In genomic region chr17:81094224-81094743, GRCh38 we compare ENCODE assay signal across 8 cellular contexts. TPM values are rescaled to one million over a fixed set of nuclear protein-coding genes. Genes with fewer than 3 reads are reported as not detected.
DNase-seq lines count a peak whose midpoint lies in the region; ATAC-seq, FAIRE-seq and TF ChIP-seq lines count a peak whose summit lies in the region.
"Had no signal": no experiment of that assay in that cellular context is flagged by ENCODE, and none has a peak within 500 bp of the region (broad histone marks: within the 10 kb centered on the region; RNA-seq: fewer than 3 reads in every experiment).

No MANE protein-coding gene starts in this region.

- peaks cover 46% of the 10 kb centered on the region for H3K4me1 Mint-ChIP-seq in activated CD4-positive, alpha-beta memory T cell treated with anti-CD3 and anti-CD28 coated beads for 36 hours (ENCODE audit: low read depth)
- H3K4me1 Mint-ChIP-seq in stimulated activated memory B cell treated with anti-CD40 and anti-IgM and Interleukin-4, amounts not matched to agents 10 μg/mL and 1 μg/mL and 100 μg/mL, for 72 hours: peaks cover 37% of the 10 kb centered on the region

- no peaks in the 10 kb centered on the region for H3K9me3 Mint-ChIP-seq in activated CD4-positive, alpha-beta memory T cell treated with anti-CD3 and anti-CD28 coated beads for 36 hours
- H3K9me3 Mint-ChIP-seq in stimulated activated memory B cell treated with anti-CD40 and anti-IgM and Interleukin-4, amounts not matched to agents 10 μg/mL and 1 μg/mL and 100 μg/mL, for 72 hours: no peaks in the 10 kb centered on the region

- H3K36me3 Mint-ChIP-seq in activated CD4-positive, alpha-beta memory T cell treated with anti-CD3 and anti-CD28 coated beads for 36 hours: no peaks in the 10 kb centered on the region
- H3K36me3 Mint-ChIP-seq in stimulated activated memory B cell treated with anti-CD40 and anti-IgM and Interleukin-4, amounts not matched to agents 10 μg/mL and 1 μg/mL and 100 μg/mL, for 72 hours: no peaks in the 10 kb centered on the region

- peak overlapping the region in 1 of 2 donors; percentile 4 for H3K27ac ChIP-seq in small intestine (ENCODE audit: low read depth in 1 of 2, low read length in 1 of 2)

- peak; percentile 6 for TF ChIP-seq CTCF in fibroblast of villous mesenchyme (IDR thresholded peaks at IDR 0.05; ENCODE audit: insufficient read depth, low read depth, low read length)

- H3K27ac Mint-ChIP-seq in activated CD4-positive, alpha-beta memory T cell treated with anti-CD3 and anti-CD28 coated beads for 36 hours: peak overlapping the region; percentile 75
- peak overlapping the region; percentile 35 for H3K27ac Mint-ChIP-seq in stimulated activated memory B cell treated with anti-CD40 and anti-IgM and Interleukin-4, amounts not matched to agents 10 μg/mL and 1 μg/mL and 100 μg/mL, for 72 hours

- WGBS in small intestine, 3 donors: 28 to 63% (median 49%) methylated on average over 9 to 10 of the region's 10 CpGs

- H3K9me3 ChIP-seq in small intestine (ENCODE audit: control insufficient read depth, low read depth): no peaks in the 10 kb centered on the region

- H3K4me1 ChIP-seq in small intestine (ENCODE audit: control insufficient read depth in 2 of 2, insufficient read depth in 1 of 2, low read depth in 1 of 2, low read length in 1 of 2): peaks cover 0 to 6% of the 10 kb centered on the region in 2 donors

- H3K4me3 ChIP-seq in fibroblast of villous mesenchyme (ENCODE audit: low read depth, low read length) (no peak overlapping the region), small intestine (ENCODE audit: low read depth in 1 of 2, low read length in 2 of 2) (no peak overlapping the region)

- ATAC-seq in stimulated activated memory B cell treated with anti-CD40 and anti-IgM and Interleukin-4, amounts not matched to agents 10 μg/mL and 1 μg/mL and 100 μg/mL, for 72 hours: no peak
- ATAC-seq in GM19351 (IDR thresholded peaks at IDR 0.05; ENCODE audit: unreplicated experiment): no peak

- no peaks in the 10 kb centered on the region for H3K36me3 ChIP-seq in small intestine (ENCODE audit: control insufficient read depth in 2 of 2, insufficient read depth in 2 of 2, low read length in 2 of 2)

- FAIRE-seq in small intestine (lab: Jason Lieb, UNC): no peak
- FAIRE-seq: colon had no signal

- DNase-seq in HT-29 (ENCODE audit: low spot score): peak; percentile 16
- no peak for DNase-seq in activated CD4-positive, alpha-beta memory T cell treated with anti-CD3 and anti-CD28 coated beads for 36 hours
- no peak for DNase-seq in fibroblast of villous mesenchyme (ENCODE audit: low read depth)
- no peak for DNase-seq in small intestine
- DNase-seq in HK-2 (ENCODE audit: unreplicated experiment): no peak

- no peak overlapping the region for H3K4me3 Mint-ChIP-seq in activated CD4-positive, alpha-beta memory T cell treated with anti-CD3 and anti-CD28 coated beads for 36 hours
- H3K4me3 Mint-ChIP-seq in stimulated activated memory B cell treated with anti-CD40 and anti-IgM and Interleukin-4, amounts not matched to agents 10 μg/mL and 1 μg/mL and 100 μg/mL, for 72 hours: no peak overlapping the region

- intact Hi-C loops in activated CD4-positive, alpha-beta memory T cell treated with anti-CD3 and anti-CD28 coated beads for 36 hours (cut with micrococcal nuclease): loop anchor here (10.0 kb wide), 1 partner anchor 839 kb away; no protein-coding TSS in a partner anchor

- POLR2A ChIA-PET in activated CD4-positive, alpha-beta memory T cell treated with anti-CD3 and anti-CD28 coated beads for 36 hours (lab: Charles Lee): interaction anchor here (1.1 to 1.2 kb wide), 2 partner anchors 18 to 71 kb away, joined by 3 read pairs; no protein-coding TSS in a partner anchor

- CTCF ChIA-PET in activated CD4-positive, alpha-beta memory T cell treated with anti-CD3 and anti-CD28 coated beads for 36 hours (lab: Charles Lee): interaction anchor here (0.8 to 3.8 kb wide), 3 partner anchors 70 to 993 kb away, joined by 3 to 27 read pairs (median 3); partner anchors contain the start of gene GAA

- no peaks in the 10 kb centered on the region for H3K27me3 Mint-ChIP-seq in activated CD4-positive, alpha-beta memory T cell treated with anti-CD3 and anti-CD28 coated beads for 36 hours
- peaks cover 59% of the 10 kb centered on the region for H3K27me3 Mint-ChIP-seq in stimulated activated memory B cell treated with anti-CD40 and anti-IgM and Interleukin-4, amounts not matched to agents 10 μg/mL and 1 μg/mL and 100 μg/mL, for 72 hours

- H3K27me3 ChIP-seq in small intestine (ENCODE audit: control insufficient read depth in 2 of 2, insufficient read depth in 2 of 2, low read length in 2 of 2): peaks cover 0 to 2% of the 10 kb centered on the region in 2 donors

RNA-seq across cellular contexts. Expression of gene BAIAP2, which starts 59.3 kb away (rescaled TPM):
- 93.8 and 105 TPM in 2 replicates for total RNA-seq in HT-29 (2014; rRNA removed; shearing (Covaris generic))
- 1 to 10 TPM; 3.3 to 3.6 TPM for total RNA-seq in activated CD4-positive, alpha-beta memory T cell treated with anti-CD3 and anti-CD28 coated beads for 36 hours
- 12.6 and 25.0 TPM in 2 replicates for total RNA-seq in fibroblast of villous mesenchyme
- 10 to 100 TPM in 1 of 3 donors, 1 to 10 TPM in 2; 1.8 to 14.5 (median 3.8) TPM for polyA plus RNA-seq in small intestine
